ENCODE assay signal across 19 cellular contexts in genomic region chr14:74589291-74589879, GRCh38. TPM values are rescaled to one million over a fixed set of nuclear protein-coding genes. Genes with fewer than 3 reads are reported as not detected.
DNase-seq lines count a peak whose midpoint lies in the region; ATAC-seq, FAIRE-seq and TF ChIP-seq lines count a peak whose summit lies in the region.
"Had no signal": no experiment of that assay in that cellular context is flagged by ENCODE, and none has a peak within 500 bp of the region (broad histone marks: within the 10 kb centered on the region; RNA-seq: fewer than 3 reads in every experiment).

No MANE protein-coding gene starts in this region.

- no peaks in the 10 kb centered on the region for H3K9me3 Mint-ChIP-seq in WTC11
- H3K9me3 Mint-ChIP-seq in stimulated activated effector memory CD8-positive, alpha-beta T cell treated with anti-CD3 and anti-CD28 coated beads, Interleukin-12 subunit alpha, Interleukin-12 subunit beta, amount 100 ng/mL, for 72 hours = no peaks in the 10 kb centered on the region

- peak overlapping the region in 1 of 2 experiments; percentile 35; a peak in 1 of 6 replicates for H3K27ac ChIP-seq in A549
- H3K27ac ChIP-seq in kidney (ENCODE audit: low read depth in 2 of 2, low read length in 2 of 2) = no peak overlapping the region
- H3K27ac ChIP-seq in effector memory CD4-positive, alpha-beta T cell (ENCODE audit: insufficient read depth, low read length, poor library complexity, severe bottlenecking) = no peak overlapping the region
- H3K27ac ChIP-seq: C4-2B, GM23248, PC-9 had no signal

- no peak for ATAC-seq in A549
- ATAC-seq in WTC11 = no peak
- no peak for ATAC-seq in stimulated activated effector memory CD8-positive, alpha-beta T cell treated with anti-CD3 and anti-CD28 coated beads, Interleukin-12 subunit alpha, Interleukin-12 subunit beta, amount 100 ng/mL, for 72 hours
- ATAC-seq: GM12878, HCT116 had no signal

- 87% methylated on average over 4 of the region's 5 CpGs for WGBS in A549 (ENCODE audit: missing lambda C conversion rate)

- FAIRE-seq in A549 (lab: Jason Lieb, UNC) = no peak
- FAIRE-seq in kidney (lab: Jason Lieb, UNC) = no peak
- FAIRE-seq: GM12878, GM18507 had no signal

- no peaks in the 10 kb centered on the region for H3K36me3 ChIP-seq in kidney (ENCODE audit: control insufficient read depth in 1 of 2, insufficient read depth in 2 of 2, low read length in 2 of 2)
- no peaks in the 10 kb centered on the region for H3K36me3 ChIP-seq in effector memory CD4-positive, alpha-beta T cell (ENCODE audit: control insufficient read depth, insufficient read depth, low read length)

- intact Hi-C loops in kidney (cut with DNase I) = no loop called here

- no peak for TF ChIP-seq CTCF in A549 (IDR thresholded peaks at IDR 0.05)
- TF ChIP-seq CTCF in WTC11 (IDR thresholded peaks at IDR 0.05) = no peak
- no peak for TF ChIP-seq CTCF in kidney (IDR thresholded peaks at IDR 0.05; ENCODE audit: borderline replicate concordance, extremely low read depth, insufficient read depth)

- H3K9ac ChIP-seq in kidney (ENCODE audit: low read length in 2 of 2) = no peak overlapping the region
- H3K9ac ChIP-seq: GM23248 had no signal

- H3K4me3 ChIP-seq in A549 (no peak overlapping the region), kidney (ENCODE audit: low read length in 2 of 2) (no peak overlapping the region)
- H3K4me3 ChIP-seq in effector memory CD4-positive, alpha-beta T cell (ENCODE audit: insufficient read depth, low read depth, low read length, poor library complexity, severe bottlenecking) = no peak overlapping the region
- H3K4me3 ChIP-seq: GM12878, GM23248, PC-9 had no signal

- DNase-seq in A549 (ENCODE audit: low read depth in 1 of 2, low spot score in 1 of 2) (no peak), WTC11 (ENCODE audit: low spot score) (no peak), kidney (peak; percentile 64), GOT3 (lab: John Stamatoyannopoulos, UW) (no peak), iPS-NIHi11 (ENCODE audit: low spot score) (no peak), 8988T (no peak)
- no peak for DNase-seq in stimulated activated effector memory CD8-positive, alpha-beta T cell treated with anti-CD3 and anti-CD28 coated beads, Interleukin-12 subunit alpha, Interleukin-12 subunit beta, amount 100 ng/mL, for 72 hours (ENCODE audit: low spot score in 2 of 2)
- no peak for DNase-seq in effector memory CD4-positive, alpha-beta T cell
- DNase-seq: DMS 273 treated with DMSO at 0.1 percent for 48 hours, GDM1, GM23248, KG1, NCI-H1048, NCI-H510A treated with DMSO at 0.1 percent for 48 hours, PC-9 had no signal

- TF ChIP-seq EP300 in A549 (IDR thresholded peaks at IDR 0.05) = no peak

- TF ChIP-seq POLR2A in A549 (IDR thresholded peaks at IDR 0.05; ENCODE audit: low read length) = no peak

- CTCF ChIA-PET in A549 (lab: Yijun Ruan, JAX) (interaction anchor here (0.6 to 13.9 kb wide), 6 partner anchors 12 to 149 kb away, joined by 3 to 120 read pairs (median 4); partner anchors contain the start of gene LTBP2), WTC11 (lab: Charles Lee) (no interaction called here)

- POLR2A ChIA-PET in A549 (lab: Yijun Ruan, JAX) = no interaction called here
- POLR2A ChIA-PET in WTC11 (lab: Charles Lee) = no interaction called here

- H3K9me3 ChIP-seq in A549 (no peaks in the 10 kb centered on the region), kidney (ENCODE audit: control insufficient read depth in 1 of 2, low read length in 2 of 2) (no peaks in the 10 kb centered on the region)
- H3K9me3 ChIP-seq in effector memory CD4-positive, alpha-beta T cell (ENCODE audit: control insufficient read depth, low read length) = no peaks in the 10 kb centered on the region

- H3K36me3 Mint-ChIP-seq in WTC11 = no peaks in the 10 kb centered on the region
- H3K36me3 Mint-ChIP-seq in stimulated activated effector memory CD8-positive, alpha-beta T cell treated with anti-CD3 and anti-CD28 coated beads, Interleukin-12 subunit alpha, Interleukin-12 subunit beta, amount 100 ng/mL, for 72 hours = no peaks in the 10 kb centered on the region

- H3K4me2 ChIP-seq in A549 = no peak overlapping the region
- H3K4me2 ChIP-seq: PC-9 had no signal

- no peak overlapping the region for H3K4me3 Mint-ChIP-seq in WTC11
- no peak overlapping the region for H3K4me3 Mint-ChIP-seq in stimulated activated effector memory CD8-positive, alpha-beta T cell treated with anti-CD3 and anti-CD28 coated beads, Interleukin-12 subunit alpha, Interleukin-12 subunit beta, amount 100 ng/mL, for 72 hours

- H3K4me1 ChIP-seq in A549 (peaks cover 7% of the 10 kb centered on the region), kidney (ENCODE audit: control insufficient read depth in 1 of 2, insufficient read depth in 1 of 2, low read depth in 1 of 2, low read length in 2 of 2) (peaks cover 19 to 21% of the 10 kb centered on the region in 2 donors)
- no peaks in the 10 kb centered on the region for H3K4me1 ChIP-seq in effector memory CD4-positive, alpha-beta T cell (ENCODE audit: control insufficient read depth, insufficient read depth, low read length, poor library complexity, severe bottlenecking)

- H3K27ac Mint-ChIP-seq in WTC11 = 0 out of 2 replicates have a peak overlapping the region, but pooled peaks have one; percentile 54
- H3K27ac Mint-ChIP-seq in stimulated activated effector memory CD8-positive, alpha-beta T cell treated with anti-CD3 and anti-CD28 coated beads, Interleukin-12 subunit alpha, Interleukin-12 subunit beta, amount 100 ng/mL, for 72 hours = peak overlapping the region; percentile 54

- no peaks in the 10 kb centered on the region for H3K27me3 Mint-ChIP-seq in WTC11 (ENCODE audit: low read depth)

- peaks cover 5% of the 10 kb centered on the region; the same call in 1 of the 2 replicates for H3K4me1 Mint-ChIP-seq in WTC11
- H3K4me1 Mint-ChIP-seq in stimulated activated effector memory CD8-positive, alpha-beta T cell treated with anti-CD3 and anti-CD28 coated beads, Interleukin-12 subunit alpha, Interleukin-12 subunit beta, amount 100 ng/mL, for 72 hours = peaks cover 6% of the 10 kb centered on the region

- no peak for TF ChIP-seq RAD21 in A549 (conservative IDR thresholded peaks at IDR 0.05 in 1 of 2, IDR thresholded peaks at IDR 0.05 in 1 of 2)

- H3K27me3 ChIP-seq in effector memory CD4-positive, alpha-beta T cell (replicated peaks; ENCODE audit: control insufficient read depth, insufficient read depth, low read length, poor library complexity, severe bottlenecking) = no peaks in the 10 kb centered on the region

TF ChIP-seq in A549, 52 proteins besides CTCF, POLR2A, EP300 and RAD21:
- TF ChIP-seq RNF2 (IDR thresholded peaks at IDR 0.05; ENCODE audit: borderline replicate concordance, low read depth) = no peak
- peak; percentile 40 for TF ChIP-seq ZFP36 (IDR thresholded peaks at IDR 0.05; ENCODE audit: borderline replicate concordance, partially characterized antibody)

TF ChIP-seq in WTC11, 78 proteins besides CTCF, POLR2A, EP300 and RAD21 (continues in another document):
- no peak for TF ChIP-seq NFYB (CRISPR knock-in tag; conservative IDR thresholded peaks at IDR 0.05; ENCODE audit: low read depth)
- TF ChIP-seq MAX (CRISPR knock-in tag; IDR thresholded peaks at IDR 0.05) = no peak
- no peak for TF ChIP-seq TEAD4 (CRISPR knock-in tag; IDR thresholded peaks at IDR 0.05)
- TF ChIP-seq ARID4B (CRISPR knock-in tag; IDR thresholded peaks at IDR 0.05; ENCODE audit: borderline replicate concordance) = no peak
- no peak for TF ChIP-seq ZNF138 (CRISPR knock-in tag; conservative IDR thresholded peaks at IDR 0.05)

RNA-seq across cellular contexts. Expression of gene LTBP2, which starts 22.7 kb away (rescaled TPM):
- polyA plus RNA-seq in A549 (2011; rRNA removed) (4.9 and 6.3 TPM in 2 replicates), A549 (2017; fragmentation: RNase III; extraction: RNeasy Plus Mini Kit Qiagen cat#74134 plus additional on column Dnase treatment) (9.9 to 17.1 TPM (median 14.4 TPM) in 3 replicates), kidney (ENCODE audit: insufficient read depth, low read depth, low replicate concordance) (2.9 TPM)
- polyA plus RNA-seq in A549 (2012; cell fraction: cytosol; rRNA removed) = 3.3 and 5.0 TPM in 2 replicates
- polyA plus RNA-seq in A549 (2012; cell fraction: nucleus; rRNA removed) = 21.8 and 25.3 TPM in 2 replicates
- polyA minus RNA-seq in A549 (2011; rRNA and poly(A)+ RNA removed) = 9.0 and 9.7 TPM in 2 replicates
- total RNA-seq in WTC11 (2021) (1.2 TPM in 3 replicates), kidney (10.4 TPM)
